Comparison of ENCODE assay signal across 20 cellular contexts in the genomic region with DNA sequence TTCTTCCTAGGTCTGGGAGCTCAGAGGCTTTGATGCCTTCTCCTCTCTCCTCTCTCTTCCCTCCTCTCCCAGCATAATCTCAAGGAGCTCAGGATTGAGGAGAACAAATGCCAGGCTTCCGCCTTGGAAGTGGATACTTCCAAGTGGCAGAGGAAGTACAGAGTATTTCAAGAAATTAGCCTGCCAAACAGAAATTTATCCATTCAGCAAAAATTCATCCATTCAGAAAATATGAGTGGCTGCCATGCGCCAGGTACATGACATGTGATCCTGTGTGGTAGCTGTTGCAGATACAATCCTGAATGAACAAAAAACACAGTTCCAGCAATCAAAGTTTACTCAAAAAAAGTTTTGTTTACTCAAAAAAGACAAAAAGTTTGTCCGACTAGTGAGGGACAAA. TPM values are rescaled to one million over a fixed set of nuclear protein-coding genes. Genes with fewer than 3 reads are reported as not detected.
"Had no signal": no experiment of that assay in that cellular context is flagged by ENCODE, and none has a peak within 500 bp of the region (broad histone marks: within the 10 kb centered on the region; RNA-seq: fewer than 3 reads in every experiment).

No MANE protein-coding gene starts in this region.

- H3K36me3 Mint-ChIP-seq: naive thymus-derived CD4-positive, alpha-beta T cell; T-cell had no signal

- DNase-seq: activated CD4-positive, alpha-beta memory T cell treated with anti-CD3 and anti-CD28 coated beads, Interleukin-2, amount 10 ng/mL, durations not matched to agents 7 days and 5 days; activated CD4-positive, alpha-beta T cell treated with anti-CD3 and anti-CD28 coated beads for 1 hour; activated effector memory CD4-positive, alpha-beta T cell treated with anti-CD3 and anti-CD28 coated beads, Interleukin-2, amount 50 U/mL, for 16 hours; activated naive CD4-positive, alpha-beta T cell treated with anti-CD3 and anti-CD28 coated beads, Interleukin-2, amount 50 U/mL, for 16 hours; activated T-cell treated with anti-CD3 and anti-CD28 coated beads, Interleukin-2, amount 50 U/mL, for 24 hours; dorsolateral prefrontal cortex; endodermal cell; foreskin fibroblast; left ventricle myocardium superior; naive thymus-derived CD4-positive, alpha-beta T cell; sigmoid colon; stimulated activated naive CD4-positive, alpha-beta T cell; T-cell; T1000 had no signal

- H3K4me3 ChIP-seq: cardiac muscle cell had no signal

- H3K4me1 Mint-ChIP-seq: endodermal cell had no signal

- H3K9me3 Mint-ChIP-seq: activated CD4-positive, alpha-beta memory T cell treated with anti-CD3 and anti-CD28 coated beads, Interleukin-2, amount 10 ng/mL, durations not matched to agents 7 days and 5 days; activated T-cell treated with anti-CD3 and anti-CD28 coated beads, Interleukin-2, amount 50 U/mL, for 24 hours; endodermal cell; naive thymus-derived CD4-positive, alpha-beta T cell; T-cell had no signal

- H3K27ac ChIP-seq: cardiac muscle cell, epithelial cell of prostate, sigmoid colon had no signal

- H3K27ac Mint-ChIP-seq: activated CD4-positive, alpha-beta memory T cell treated with anti-CD3 and anti-CD28 coated beads, Interleukin-2, amount 10 ng/mL, durations not matched to agents 7 days and 5 days; activated T-cell treated with anti-CD3 and anti-CD28 coated beads, Interleukin-2, amount 50 U/mL, for 24 hours; endodermal cell; naive thymus-derived CD4-positive, alpha-beta T cell; T-cell had no signal

- H3K27me3 Mint-ChIP-seq: activated T-cell treated with anti-CD3 and anti-CD28 coated beads, Interleukin-2, amount 50 U/mL, for 24 hours; T-cell had no signal

- H3K36me3 ChIP-seq: cardiac muscle cell, sigmoid colon had no signal

- H3K27me3 ChIP-seq: cardiac muscle cell, dorsolateral prefrontal cortex, sigmoid colon had no signal

- ATAC-seq: naive thymus-derived CD4-positive, alpha-beta T cell; SK-N-SH treated with all-trans-retinoic acid at 6 μM for 48 hours; T-cell had no signal

- H3K9me3 ChIP-seq: sigmoid colon had no signal

RNA-seq across cellular contexts. Expression of a gene that starts 55.5 kb away (rescaled TPM):
- total RNA-seq: activated CD4-positive, alpha-beta memory T cell treated with anti-CD3 and anti-CD28 coated beads, Interleukin-2, amount 10 ng/mL, durations not matched to agents 7 days and 5 days; cardiac muscle cell; endodermal cell; glomerular endothelial cell; left ventricle myocardium superior; mucosa of gallbladder; naive thymus-derived CD4-positive, alpha-beta T cell; T-cell; urinary bladder had no signal
- polyA plus RNA-seq: naive thymus-derived CD4-positive, alpha-beta T cell had no signal
